15 cellular contexts compared by ENCODE assay signal in the genomic region with DNA sequence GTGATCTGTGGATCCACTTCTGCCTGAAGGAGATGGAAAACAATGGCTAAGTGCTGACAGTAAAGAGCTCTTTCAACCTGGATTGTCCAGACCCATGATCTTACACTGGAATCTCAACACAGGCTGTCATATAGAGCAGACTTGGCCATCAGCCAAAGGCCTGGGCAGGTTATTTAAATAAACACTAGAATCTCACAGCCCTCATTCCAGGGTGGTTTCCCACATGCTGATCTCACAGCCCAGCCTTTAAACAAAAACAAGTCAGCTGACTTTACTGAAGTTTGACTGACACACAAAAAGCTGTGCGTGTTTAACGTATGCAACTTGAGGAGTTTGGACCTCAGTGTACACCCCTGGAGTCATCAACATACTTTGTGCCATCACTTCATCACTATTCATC. TPM values are rescaled to one million over a fixed set of nuclear protein-coding genes. Genes with fewer than 3 reads are reported as not detected.
DNase-seq lines count a peak whose midpoint lies in the region; ATAC-seq and TF ChIP-seq lines count a peak whose summit lies in the region.
"Had no signal": no experiment of that assay in that cellular context is flagged by ENCODE, and none has a peak within 500 bp of the region (broad histone marks: within the 10 kb centered on the region; RNA-seq: fewer than 3 reads in every experiment).

No MANE protein-coding gene starts in this region.

- no peaks in the 10 kb centered on the region for H3K9me3 Mint-ChIP-seq in mesothelial cell of epicardium
- H3K9me3 Mint-ChIP-seq: activated CD4-positive, alpha-beta T cell treated with anti-CD3 and anti-CD28 coated beads, Interleukin-2, amount 10 ng/mL, durations not matched to agents 7 days and 5 days; CD4-positive, CD25-positive, alpha-beta regulatory T cell had no signal

- H3K27me3 Mint-ChIP-seq in mesothelial cell of epicardium (ENCODE audit: low read depth), result no peaks in the 10 kb centered on the region
- H3K27me3 Mint-ChIP-seq: activated CD4-positive, alpha-beta T cell treated with anti-CD3 and anti-CD28 coated beads, Interleukin-2, amount 10 ng/mL, durations not matched to agents 7 days and 5 days; CD4-positive, CD25-positive, alpha-beta regulatory T cell had no signal

- POLR2A ChIA-PET in GM10248 (lab: Yijun Ruan, JAX), result no interaction called here

- peak overlapping the region; percentile 72 for H3K27ac Mint-ChIP-seq in mesothelial cell of epicardium
- H3K27ac Mint-ChIP-seq: activated CD4-positive, alpha-beta T cell treated with anti-CD3 and anti-CD28 coated beads, Interleukin-2, amount 10 ng/mL, durations not matched to agents 7 days and 5 days; CD4-positive, CD25-positive, alpha-beta regulatory T cell; progenitor cell of endocrine pancreas had no signal

- no peak for ATAC-seq in GM18858 (IDR thresholded peaks at IDR 0.05; ENCODE audit: unreplicated experiment)
- no peak for ATAC-seq in GM21381 (IDR thresholded peaks at IDR 0.05; ENCODE audit: unreplicated experiment)

- H3K36me3 Mint-ChIP-seq in mesothelial cell of epicardium, result no peaks in the 10 kb centered on the region
- H3K36me3 Mint-ChIP-seq: CD4-positive, CD25-positive, alpha-beta regulatory T cell had no signal

- H3K4me1 Mint-ChIP-seq in mesothelial cell of epicardium, result peaks cover 19% of the 10 kb centered on the region
- H3K4me1 Mint-ChIP-seq: activated CD4-positive, alpha-beta T cell treated with anti-CD3 and anti-CD28 coated beads, Interleukin-2, amount 10 ng/mL, durations not matched to agents 7 days and 5 days; CD4-positive, CD25-positive, alpha-beta regulatory T cell had no signal

- no peak for TF ChIP-seq CTCF in mesothelial cell of epicardium (IDR thresholded peaks at IDR 0.05; ENCODE audit: unreplicated experiment)
- TF ChIP-seq CTCF in GM10248 (IDR thresholded peaks at IDR 0.05; ENCODE audit: control extremely low read depth, extremely low read depth, low read depth, missing control alignments), result no peak

- DNase-seq in DMS79 (lab: John Stamatoyannopoulos, UW) (peak; percentile 59), NAMALWA (ENCODE audit: low spot score) (peak; percentile 6), SK-N-DZ (ENCODE audit: low spot score) (peak; percentile 53), mesothelial cell of epicardium (ENCODE audit: low spot score in 2 of 2, unreplicated experiment in 2 of 2) (peak; percentile 49 to 69), GM10248 (ENCODE audit: extremely low spot score) (no peak), mesenteric fat pad (ENCODE audit: low spot score) (no peak)
- DNase-seq: activated CD4-positive, alpha-beta T cell treated with anti-CD3 and anti-CD28 coated beads, Interleukin-2, amount 10 ng/mL, durations not matched to agents 7 days and 5 days; activated gamma-delta T cell treated with Interleukin-2 at 50 U/mL for 16 hours; CD4-positive, CD25-positive, alpha-beta regulatory T cell; NCI-H446 treated with DMSO at 0.1 percent for 48 hours; SW 1271; testis had no signal

- no peak overlapping the region for H3K4me3 Mint-ChIP-seq in mesothelial cell of epicardium
- H3K4me3 Mint-ChIP-seq: activated CD4-positive, alpha-beta T cell treated with anti-CD3 and anti-CD28 coated beads, Interleukin-2, amount 10 ng/mL, durations not matched to agents 7 days and 5 days; CD4-positive, CD25-positive, alpha-beta regulatory T cell had no signal

- CTCF ChIA-PET in GM10248 (lab: Yijun Ruan, JAX), result interaction anchor here (1.2 kb wide), 1 partner anchor 9 kb away, joined by 3 read pairs; no protein-coding TSS in a partner anchor

RNA-seq across cellular contexts. Expression of a gene that starts 28.4 kb away (rescaled TPM):
- 1.0 and 1.6 TPM in 2 replicates for polyA plus RNA-seq in SK-N-DZ (2014; cell fraction: cytosol; rRNA removed)
- 0.05 and 0.89 TPM in 2 replicates for polyA plus RNA-seq in SK-N-DZ (2014; cell fraction: nucleus; rRNA removed)
- 0.80 to 1.6 TPM (median 0.90 TPM) in 3 replicates for total RNA-seq in mesothelial cell of epicardium
- 0.77 TPM for total RNA-seq in mesenteric fat pad
- total RNA-seq: activated CD4-positive, alpha-beta T cell treated with anti-CD3 and anti-CD28 coated beads, Interleukin-2, amount 10 ng/mL, durations not matched to agents 7 days and 5 days; CD4-positive, CD25-positive, alpha-beta regulatory T cell had no signal
- polyA plus RNA-seq: CD4-positive, CD25-positive, alpha-beta regulatory T cell had no signal

Comparison
In these comparisons a context has a peak if more than half of its experiments do, and no peak if none do; other contexts are left out.
1. DNase-seq: peak in DMS79 (single experiment), NAMALWA (single experiment), SK-N-DZ (single experiment) and mesothelial cell of epicardium (2 of 2); none in GM10248 (single experiment) and mesenteric fat pad (single experiment).